8 cellular contexts compared by ENCODE assay signal in genomic region chr1:153774780-153775431, GRCh38. TPM values are rescaled to one million over a fixed set of nuclear protein-coding genes. Genes with fewer than 3 reads are reported as not detected.
A peak's percentile ranks its signal among the peaks of the same experiment; 100 is the strongest.
DNase-seq lines count a peak whose midpoint lies in the region; ATAC-seq and TF ChIP-seq lines count a peak whose summit lies in the region.

TSS of gene SLC27A3 (plus strand) at chr1:153775407. CDS start at chr1:153775498, 91 bp downstream.

- H3K4me3 ChIP-seq in mesendoderm (ENCODE audit: low read length) (peak within 1 kb of the TSS; percentile 86), testis (peak within 1 kb of the TSS; percentile 55 to 68)

- intact Hi-C loops in testis (cut with DNase I; ENCODE audit: low total_unique reads): loop anchor here (5.0 kb wide), 1 partner anchor 98 kb away; the partner anchor contains the start of gene NPR1

- no CpG with 5 or more reads among the region's 34 CpGs for WGBS in mesendoderm (ENCODE audit: extremely low coverage, insufficient coverage, low lambda C conversion rate)
- WGBS in testis, 2 donors: 0 to 1% methylated on average over 22 to 34 of the region's 34 CpGs

- H3K18ac ChIP-seq in mesendoderm (ENCODE audit: low read length): peak within 1 kb of the TSS; percentile 31

- peak within 1 kb of the TSS; percentile 91 for H3K27ac ChIP-seq in mesendoderm (ENCODE audit: low read depth, low read length)
- H3K27ac ChIP-seq in testis: peak within 1 kb of the TSS; percentile 61 to 87

- H4K8ac ChIP-seq in mesendoderm (ENCODE audit: low read depth, low read length): no peak within 1 kb of the TSS

- DNase-seq in AG08396 (ENCODE audit: low spot score): peak; percentile 79
- DNase-seq in HuH-7 (ENCODE audit: low spot score): peak; percentile 64
- peak; percentile 43 for DNase-seq in epidermal melanocyte (ENCODE audit: insufficient read length, low spot score)
- peak; percentile 58 for DNase-seq in mesendoderm
- peak; percentile 84 for DNase-seq in testis

- peak; percentile 26 for ATAC-seq in GM18868 (IDR thresholded peaks at IDR 0.05; ENCODE audit: unreplicated experiment)
- ATAC-seq in GM21360 (IDR thresholded peaks at IDR 0.05; ENCODE audit: unreplicated experiment): no peak

- no peak within 1 kb of the TSS for H2BK120ac ChIP-seq in mesendoderm (ENCODE audit: low read depth, low read length)

- no peaks in the 10 kb centered on the region for H3K27me3 Mint-ChIP-seq in T-helper 1 cell treated with Interleukin-12 subunit alpha and Interleukin-12 subunit beta and Interleukin-4 antibody, amounts not matched to agents 30 μg/mL and 1 μg/mL, for 36 hours (ENCODE audit: low read depth)

- H3K4me1 Mint-ChIP-seq in T-helper 1 cell treated with Interleukin-12 subunit alpha and Interleukin-12 subunit beta and Interleukin-4 antibody, amounts not matched to agents 30 μg/mL and 1 μg/mL, for 36 hours (ENCODE audit: low read depth): peaks cover 17% of the 10 kb centered on the region

- H3K79me2 ChIP-seq in mesendoderm (ENCODE audit: control insufficient read depth, insufficient read depth, low read length): no peaks in the 10 kb centered on the region

- H3K4me3 Mint-ChIP-seq in T-helper 1 cell treated with Interleukin-12 subunit alpha and Interleukin-12 subunit beta and Interleukin-4 antibody, amounts not matched to agents 30 μg/mL and 1 μg/mL, for 36 hours: peak within 1 kb of the TSS; percentile 79

- H4K5ac ChIP-seq in mesendoderm (ENCODE audit: low read length): no peak within 1 kb of the TSS

- H2AK5ac ChIP-seq in mesendoderm (ENCODE audit: low read length): no peak within 1 kb of the TSS

- H3K36me3 Mint-ChIP-seq in T-helper 1 cell treated with Interleukin-12 subunit alpha and Interleukin-12 subunit beta and Interleukin-4 antibody, amounts not matched to agents 30 μg/mL and 1 μg/mL, for 36 hours (ENCODE audit: low read depth): peaks cover 32% of the 10 kb centered on the region

- H3K4me1 ChIP-seq in mesendoderm (ENCODE audit: control insufficient read depth, low read depth, low read length): peaks cover 6% of the 10 kb centered on the region
- peaks cover 36% of the 10 kb centered on the region for H3K4me1 ChIP-seq in testis

- peak within 1 kb of the TSS; percentile 96 for H3K56ac ChIP-seq in mesendoderm (ENCODE audit: low read length)

- H3K9me3 ChIP-seq in testis: no peaks in the 10 kb centered on the region

- H3K27me3 ChIP-seq in mesendoderm (ENCODE audit: insufficient read depth, low read length, poor library complexity): no peaks in the 10 kb centered on the region
- no peaks in the 10 kb centered on the region for H3K27me3 ChIP-seq in testis

- peak within 1 kb of the TSS; percentile 97 for H3K9ac ChIP-seq in mesendoderm (ENCODE audit: low read length)

- peak within 1 kb of the TSS; percentile 99 for H3K23ac ChIP-seq in mesendoderm (ENCODE audit: low read length)

- peak within 1 kb of the TSS; percentile 77 for H3K27ac Mint-ChIP-seq in T-helper 1 cell treated with Interleukin-12 subunit alpha and Interleukin-12 subunit beta and Interleukin-4 antibody, amounts not matched to agents 30 μg/mL and 1 μg/mL, for 36 hours

- H3K4me2 ChIP-seq in mesendoderm (ENCODE audit: low read length): peak within 1 kb of the TSS; percentile 91

- H2BK5ac ChIP-seq in mesendoderm (ENCODE audit: low read length): peak within 1 kb of the TSS; percentile 62

- no peak for TF ChIP-seq CTCF in testis (IDR thresholded peaks at IDR 0.05)

- H2BK15ac ChIP-seq in mesendoderm (replicated peaks; ENCODE audit: low read depth): no peak within 1 kb of the TSS

- H3K4ac ChIP-seq in mesendoderm (ENCODE audit: low read depth, low read length): peak within 1 kb of the TSS; percentile 56

- no peak for TF ChIP-seq POLR2A in testis (IDR thresholded peaks at IDR 0.05)

- H3K36me3 ChIP-seq in mesendoderm (ENCODE audit: control insufficient read depth, insufficient read depth, low read length): peaks cover 8% of the 10 kb centered on the region
- H3K36me3 ChIP-seq in testis (ENCODE audit: low read depth, missing control alignments): no peaks in the 10 kb centered on the region

- H3K79me1 ChIP-seq in mesendoderm (ENCODE audit: low read length): peaks cover 9% of the 10 kb centered on the region

- no peaks in the 10 kb centered on the region for H3K9me3 Mint-ChIP-seq in T-helper 1 cell treated with Interleukin-12 subunit alpha and Interleukin-12 subunit beta and Interleukin-4 antibody, amounts not matched to agents 30 μg/mL and 1 μg/mL, for 36 hours

RNA-seq across cellular contexts. Expression of gene SLC27A3, which starts in this region (rescaled TPM):
- 20.2 TPM for polyA plus RNA-seq in mesendoderm (2013, experiment 1 of 2)
- 18.8 TPM for polyA plus RNA-seq in mesendoderm (2013, experiment 2 of 2)
- total RNA-seq in testis: 10 to 100 TPM; 38.5 to 54.9 TPM
- 83.3 TPM for polyA plus RNA-seq in testis (ENCODE audit: insufficient read depth, low read depth, low replicate concordance)
